1 cellular context compared by ENCODE assay signal in genomic region chr1:202023033-202023433, GRCh38.
TF ChIP-seq lines count a peak whose summit lies in the region.

No MANE protein-coding gene starts in this region.

TF ChIP-seq in K562, 482 proteins besides CTCF, POLR2A, EP300 and RAD21 (continued from another document):
- no peak for TF ChIP-seq UBTF (IDR thresholded peaks at IDR 0.05; ENCODE audit: borderline replicate concordance in 1 of 2, low read depth in 2 of 2, low read length in 2 of 2)
- TF ChIP-seq ZBTB9 (CRISPR knock-in tag; IDR thresholded peaks at IDR 0.05) = no peak
- TF ChIP-seq, protein P1, sequence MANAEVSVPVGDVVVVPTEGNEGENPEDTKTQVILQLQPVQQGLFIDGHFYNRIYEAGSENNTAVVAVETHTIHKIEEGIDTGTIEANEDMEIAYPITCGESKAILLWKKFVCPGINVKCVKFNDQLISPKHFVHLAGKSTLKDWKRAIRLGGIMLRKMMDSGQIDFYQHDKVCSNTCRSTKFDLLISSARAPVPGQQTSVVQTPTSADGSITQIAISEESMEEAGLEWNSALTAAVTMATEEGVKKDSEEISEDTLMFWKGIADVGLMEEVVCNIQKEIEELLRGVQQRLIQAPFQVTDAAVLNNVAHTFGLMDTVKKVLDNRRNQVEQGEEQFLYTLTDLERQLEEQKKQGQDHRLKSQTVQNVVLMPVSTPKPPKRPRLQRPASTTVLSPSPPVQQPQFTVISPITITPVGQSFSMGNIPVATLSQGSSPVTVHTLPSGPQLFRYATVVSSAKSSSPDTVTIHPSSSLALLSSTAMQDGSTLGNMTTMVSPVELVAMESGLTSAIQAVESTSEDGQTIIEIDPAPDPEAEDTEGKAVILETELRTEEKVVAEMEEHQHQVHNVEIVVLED (CRISPR knock-in tag; IDR thresholded peaks at IDR 0.05) = no peak
- TF ChIP-seq RBM34 (IDR thresholded peaks at IDR 0.05; ENCODE audit: borderline replicate concordance, insufficient read depth, low read length) = no peak
- TF ChIP-seq NR2C2 (CRISPR knock-in tag; IDR thresholded peaks at IDR 0.05) = no peak
- TF ChIP-seq NR2C2 (tag; IDR thresholded peaks at IDR 0.05) = peak; percentile 33; the same call in 1 of the 2 replicates
- no peak for TF ChIP-seq SMAD4 (CRISPR knock-in tag; conservative IDR thresholded peaks at IDR 0.05)
